In the genomic region with DNA sequence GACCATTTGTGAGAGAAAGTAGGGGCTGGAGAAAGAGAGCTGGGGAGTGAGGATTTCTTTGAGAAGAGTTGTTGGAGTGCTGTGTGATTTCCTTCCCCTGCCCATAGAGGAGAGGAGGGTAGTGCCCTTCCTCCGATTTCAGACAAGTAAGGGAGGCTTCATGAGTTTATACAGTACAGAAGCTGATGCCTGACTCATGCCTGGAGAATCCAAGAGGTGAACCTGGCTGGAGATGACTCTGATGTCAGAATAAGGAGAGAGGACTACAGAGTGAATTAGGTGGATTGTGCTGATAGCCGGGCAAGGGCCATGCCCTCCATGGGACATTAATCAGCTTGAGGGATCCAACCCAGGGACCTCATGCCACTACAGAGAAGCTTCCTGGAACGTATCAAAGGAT, we compare ENCODE assay signal across 18 cellular contexts.
DNase-seq lines count a peak whose midpoint lies in the region; ATAC-seq and TF ChIP-seq lines count a peak whose summit lies in the region.
"Had no signal": no experiment of that assay in that cellular context is flagged by ENCODE, and none has a peak within 500 bp of the region (broad histone marks: within the 10 kb centered on the region; RNA-seq: fewer than 3 reads in every experiment).

No MANE protein-coding gene starts in this region.

- no peak for TF ChIP-seq CTCF in HCT116 (IDR thresholded peaks at IDR 0.05 in 2 of 3, conservative IDR thresholded peaks at IDR 0.05 in 1 of 3; ENCODE audit: borderline replicate concordance in 1 of 3, insufficient read depth in 1 of 3, low read depth in 2 of 3, low read length in 2 of 3)
- no peak for TF ChIP-seq CTCF in foreskin fibroblast (IDR thresholded peaks at IDR 0.05; ENCODE audit: low read depth, low read length)
- no peak for TF ChIP-seq CTCF in A673 (conservative IDR thresholded peaks at IDR 0.05; ENCODE audit: low read depth, low read length)

- H3K4me3 Mint-ChIP-seq in activated T-cell treated with anti-CD3 and anti-CD28 coated beads, Interleukin-2, amount 50 U/mL, for 4 hours: no peak overlapping the region

- peak overlapping the region; percentile 10; the same call in 1 of the 2 replicates for H3K4me2 ChIP-seq in HCT116 (ENCODE audit: low read length)

- intact Hi-C loops in HCT116 (cut with micrococcal nuclease) (no loop called here), A673 (cut with micrococcal nuclease; ENCODE audit: unreplicated experiment) (no loop called here)

- H4K20me1 ChIP-seq in HCT116 (ENCODE audit: insufficient read depth): no peaks in the 10 kb centered on the region

- H3K27ac ChIP-seq in HCT116 (ENCODE audit: low read depth, low read length) (no peak overlapping the region), A673 (ENCODE audit: low read depth, low read length, poor library complexity, severe bottlenecking) (no peak overlapping the region)
- H3K27ac ChIP-seq: C4-2B, Peyer's patch had no signal

- H2AFZ ChIP-seq in HCT116 (ENCODE audit: low read depth, low read length, poor library complexity, severe bottlenecking): no peak overlapping the region

- TF ChIP-seq RAD21 in HCT116 (IDR thresholded peaks at IDR 0.05; ENCODE audit: low read depth): no peak

- TF ChIP-seq POLR2A in HCT116 (IDR thresholded peaks at IDR 0.05; ENCODE audit: borderline replicate concordance, extremely low read depth, insufficient read depth, insufficient read length): no peak

- H3K27me3 Mint-ChIP-seq in activated T-cell treated with anti-CD3 and anti-CD28 coated beads, Interleukin-2, amount 50 U/mL, for 4 hours (ENCODE audit: low read depth): peaks cover 3% of the 10 kb centered on the region

- no peaks in the 10 kb centered on the region for H3K9me2 ChIP-seq in HCT116 (ENCODE audit: insufficient read depth)

- H3K9me3 ChIP-seq in HCT116 (ENCODE audit: control insufficient read depth in 1 of 2, insufficient read depth in 1 of 2, low read depth in 1 of 2, low read length in 2 of 2): no peaks in the 10 kb centered on the region
- H3K9me3 ChIP-seq in A673 (ENCODE audit: low read depth, low read length, poor library complexity, severe bottlenecking): no peaks in the 10 kb centered on the region
- H3K9me3 ChIP-seq: HAP-1, Peyer's patch had no signal

- no peaks in the 10 kb centered on the region for H3K36me3 Mint-ChIP-seq in activated T-cell treated with anti-CD3 and anti-CD28 coated beads, Interleukin-2, amount 50 U/mL, for 4 hours (ENCODE audit: insufficient read depth)

- no peaks in the 10 kb centered on the region for H3K36me3 ChIP-seq in HCT116 (ENCODE audit: control insufficient read depth in 1 of 2, insufficient read depth in 2 of 2, low read length in 2 of 2)
- no peaks in the 10 kb centered on the region for H3K36me3 ChIP-seq in A673 (ENCODE audit: insufficient read depth, low read length, poor library complexity, severe bottlenecking)
- H3K36me3 ChIP-seq: HAP-1, Peyer's patch had no signal

- H3K27me3 ChIP-seq in HCT116 (ENCODE audit: insufficient read depth, low read length) (no peaks in the 10 kb centered on the region), A673 (replicated peaks; ENCODE audit: insufficient read depth, low read depth, low read length, poor library complexity) (no peaks in the 10 kb centered on the region)
- H3K27me3 ChIP-seq: Peyer's patch had no signal

- H3K79me2 ChIP-seq in HCT116 (ENCODE audit: insufficient read depth, low read length): no peaks in the 10 kb centered on the region

- RAD21 ChIA-PET in HCT116 (lab: Charles Lee; ENCODE audit: low non-redundant PET in 1 of 2, low total read pairs in 2 of 2, uncharacterized antibody in 2 of 2, unreplicated experiment in 2 of 2): no interaction called here

- DNase-seq in HCT116 (ENCODE audit: low read depth, low spot score): no peak
- peak; percentile 73 for DNase-seq in M059J (ENCODE audit: low read depth)
- DNase-seq in astrocyte of the hippocampus (ENCODE audit: low read depth, low spot score): peak; percentile 10
- peak; percentile 82 for DNase-seq in kidney glomerular epithelial cell (lab: John Stamatoyannopoulos, UW)
- DNase-seq in foreskin fibroblast: no peak
- DNase-seq in GM19238 (ENCODE audit: insufficient read length, low spot score): no peak
- DNase-seq in A673 (ENCODE audit: low spot score): no peak
- no peak for DNase-seq in activated T-cell treated with anti-CD3 and anti-CD28 coated beads, Interleukin-2, amount 50 U/mL, for 4 hours
- DNase-seq: AML-193, DMS79, KBM-7, NCI-H1417, NCI-H187 treated with DMSO at 0.1 percent for 48 hours, NCI-H526 treated with DMSO at 0.1 percent for 48 hours, Peyer's patch, Right ventricle myocardium superior had no signal

- peak; percentile 32; the same call in 1 of the 2 replicates for ATAC-seq in HCT116
- no peak for ATAC-seq in activated T-cell treated with anti-CD3 and anti-CD28 coated beads, Interleukin-2, amount 50 U/mL, for 4 hours

- CTCF ChIA-PET in HCT116 (lab: Charles Lee) (interaction anchor here (2.1 kb wide), 1 partner anchor 16 kb away, joined by 5 read pairs; no protein-coding TSS in a partner anchor), A673 (lab: Charles Lee) (no interaction called here)

- no peak overlapping the region for H3K9ac ChIP-seq in HCT116 (ENCODE audit: low read length)

- POLR2A ChIA-PET in HCT116 (lab: Charles Lee) (no interaction called here), A673 (lab: Charles Lee; ENCODE audit: low non-redundant PET) (no interaction called here)

- BruUV-seq in HCT116 (replicated peaks; lab: Mats Ljungman, UMichigan) (no TSS peak), A673 (replicated peaks; lab: Mats Ljungman, UMichigan) (no TSS peak)

- H3K4me1 Mint-ChIP-seq in activated T-cell treated with anti-CD3 and anti-CD28 coated beads, Interleukin-2, amount 50 U/mL, for 4 hours (ENCODE audit: low read depth): no peaks in the 10 kb centered on the region

- H3K4me3 ChIP-seq in HCT116 (replicated peaks in 1 of 2; ENCODE audit: low read depth in 1 of 2, low read length in 2 of 2) (no peak overlapping the region), foreskin fibroblast (ENCODE audit: low read depth in 1 of 2, low read length in 2 of 2) (no peak overlapping the region), A673 (ENCODE audit: low read depth, low read length, poor library complexity, severe bottlenecking) (no peak overlapping the region)
- H3K4me3 ChIP-seq: HAP-1, Peyer's patch had no signal

- H3K9me3 Mint-ChIP-seq in activated T-cell treated with anti-CD3 and anti-CD28 coated beads, Interleukin-2, amount 50 U/mL, for 4 hours: no peaks in the 10 kb centered on the region

- H3K4me1 ChIP-seq in HCT116 (ENCODE audit: control insufficient read depth in 1 of 2, insufficient read depth in 2 of 2, low read length in 2 of 2) (peaks cover 0 to 11% of the 10 kb centered on the region in 2 experiments; a peak in 2 of 4 replicates), A673 (ENCODE audit: insufficient read depth, low read length, poor library complexity, severe bottlenecking) (no peaks in the 10 kb centered on the region)
- H3K4me1 ChIP-seq: HAP-1, Peyer's patch had no signal

TF ChIP-seq in HCT116, 20 proteins besides CTCF, POLR2A, EP300 and RAD21:
- TF ChIP-seq, protein P1, sequence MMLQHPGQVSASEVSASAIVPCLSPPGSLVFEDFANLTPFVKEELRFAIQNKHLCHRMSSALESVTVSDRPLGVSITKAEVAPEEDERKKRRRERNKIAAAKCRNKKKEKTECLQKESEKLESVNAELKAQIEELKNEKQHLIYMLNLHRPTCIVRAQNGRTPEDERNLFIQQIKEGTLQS (IDR thresholded peaks at IDR 0.05): no peak
- TF ChIP-seq CBX3 (IDR thresholded peaks at IDR 0.05; ENCODE audit: low read depth): no peak
- no peak for TF ChIP-seq JUND (IDR thresholded peaks at IDR 0.05)
- no peak for TF ChIP-seq TCF7L2 (IDR thresholded peaks at IDR 0.05; ENCODE audit: borderline replicate concordance, extremely low read depth, insufficient read depth, insufficient read length)
- TF ChIP-seq CEBPB (IDR thresholded peaks at IDR 0.05; ENCODE audit: low read depth): no peak
- TF ChIP-seq ZFX (IDR thresholded peaks at IDR 0.05): no peak
- no peak for TF ChIP-seq POLR2AphosphoS5 (IDR thresholded peaks at IDR 0.05; ENCODE audit: low read depth, low read length)
- TF ChIP-seq YY1 (IDR thresholded peaks at IDR 0.05; ENCODE audit: extremely low read depth, insufficient replicate concordance, low read depth, low read length): no peak
- no peak for TF ChIP-seq EZH2 (IDR thresholded peaks at IDR 0.05)
- TF ChIP-seq SIN3A (IDR thresholded peaks at IDR 0.05; ENCODE audit: low read depth): no peak
- TF ChIP-seq EGR1 (IDR thresholded peaks at IDR 0.05; ENCODE audit: low read depth): no peak
- no peak for TF ChIP-seq SRF (IDR thresholded peaks at IDR 0.05; ENCODE audit: low read depth)
- TF ChIP-seq ZNF274 (IDR thresholded peaks at IDR 0.05; ENCODE audit: low read depth, low read length): no peak
- no peak for TF ChIP-seq FOSL1 (IDR thresholded peaks at IDR 0.05; ENCODE audit: low read depth)
- TF ChIP-seq SP1 (IDR thresholded peaks at IDR 0.05; ENCODE audit: low read depth): no peak
- no peak for TF ChIP-seq EZH2phosphoT487 (IDR thresholded peaks at IDR 0.05; ENCODE audit: borderline replicate concordance)
- TF ChIP-seq, protein P2, sequence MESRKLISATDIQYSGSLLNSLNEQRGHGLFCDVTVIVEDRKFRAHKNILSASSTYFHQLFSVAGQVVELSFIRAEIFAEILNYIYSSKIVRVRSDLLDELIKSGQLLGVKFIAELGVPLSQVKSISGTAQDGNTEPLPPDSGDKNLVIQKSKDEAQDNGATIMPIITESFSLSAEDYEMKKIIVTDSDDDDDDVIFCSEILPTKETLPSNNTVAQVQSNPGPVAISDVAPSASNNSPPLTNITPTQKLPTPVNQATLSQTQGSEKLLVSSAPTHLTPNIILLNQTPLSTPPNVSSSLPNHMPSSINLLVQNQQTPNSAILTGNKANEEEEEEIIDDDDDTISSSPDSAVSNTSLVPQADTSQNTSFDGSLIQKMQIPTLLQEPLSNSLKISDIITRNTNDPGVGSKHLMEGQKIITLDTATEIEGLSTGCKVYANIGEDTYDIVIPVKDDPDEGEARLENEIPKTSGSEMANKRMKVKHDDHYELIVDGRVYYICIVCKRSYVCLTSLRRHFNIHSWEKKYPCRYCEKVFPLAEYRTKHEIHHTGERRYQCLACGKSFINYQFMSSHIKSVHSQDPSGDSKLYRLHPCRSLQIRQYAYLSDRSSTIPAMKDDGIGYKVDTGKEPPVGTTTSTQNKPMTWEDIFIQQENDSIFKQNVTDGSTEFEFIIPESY (IDR thresholded peaks at IDR 0.05; ENCODE audit: extremely low read depth, insufficient replicate concordance, low read length): no peak
- no peak for TF ChIP-seq ELF1 (IDR thresholded peaks at IDR 0.05; ENCODE audit: borderline replicate concordance, low read depth)
- TF ChIP-seq, protein P3, sequence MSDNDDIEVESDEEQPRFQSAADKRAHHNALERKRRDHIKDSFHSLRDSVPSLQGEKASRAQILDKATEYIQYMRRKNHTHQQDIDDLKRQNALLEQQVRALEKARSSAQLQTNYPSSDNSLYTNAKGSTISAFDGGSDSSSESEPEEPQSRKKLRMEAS (IDR thresholded peaks at IDR 0.05): no peak

Comparison
In these comparisons a context has a peak if more than half of its experiments do, and no peak if none do; other contexts are left out.
1. DNase-seq: peak in M059J (single experiment), astrocyte of the hippocampus (single experiment) and kidney glomerular epithelial cell (single experiment); none in HCT116 (single experiment), foreskin fibroblast (0 of 2), GM19238 (single experiment), A673 (single experiment) and activated T-cell treated with anti-CD3 and anti-CD28 coated beads, Interleukin-2, amount 50 U/mL, for 4 hours (single experiment).